ENCODE assay signal across 12 cellular contexts in the genomic region with DNA sequence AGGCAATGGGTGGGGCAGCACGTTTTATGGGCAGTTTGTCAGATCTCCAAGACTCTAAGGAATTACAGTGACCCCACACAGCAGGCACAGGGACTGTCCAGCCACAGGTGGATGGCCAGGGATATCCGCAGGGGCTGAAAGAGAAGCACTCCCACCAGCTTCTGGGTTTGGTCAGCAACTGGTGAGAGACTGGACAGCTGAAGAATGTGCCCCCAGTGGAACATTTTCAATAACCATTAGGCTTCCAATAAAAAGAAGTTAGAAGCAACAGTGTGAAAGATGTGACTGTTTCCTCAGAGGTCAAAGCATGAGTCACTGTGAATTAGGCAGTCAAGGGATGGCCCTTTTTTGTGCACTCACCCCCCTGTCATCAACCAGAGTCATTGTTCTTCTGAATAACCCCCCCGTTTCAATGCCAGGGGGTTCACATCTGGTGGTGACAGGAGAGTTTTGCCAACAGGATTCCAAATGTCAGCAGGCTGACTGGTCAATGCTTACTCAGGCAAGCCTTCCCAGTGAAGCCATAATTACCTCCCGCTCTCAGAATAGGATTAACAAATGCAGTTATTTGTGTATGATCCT.
DNase-seq lines count a peak whose midpoint lies in the region; TF ChIP-seq lines count a peak whose summit lies in the region.
"Had no signal": no experiment of that assay in that cellular context is flagged by ENCODE, and none has a peak within 500 bp of the region (broad histone marks: within the 10 kb centered on the region; RNA-seq: fewer than 3 reads in every experiment).

No MANE protein-coding gene starts in this region.

- H3K4me3 ChIP-seq in choroid plexus epithelial cell (ENCODE audit: low read depth, low read length), result no peak overlapping the region
- H3K4me3 ChIP-seq: thoracic aorta had no signal

- DNase-seq in C1 segment of cervical spinal cord (lab: John Stamatoyannopoulos, UW), result peak in 8 of 14 donors; percentile 24 to 79 (median 58)
- peak; percentile 96 for DNase-seq in LHCN-M2 (ENCODE audit: low read depth)
- DNase-seq in choroid plexus epithelial cell (ENCODE audit: low read depth), result peak; percentile 15
- peak; percentile 11 to 85 for DNase-seq in lung microvascular endothelial cell (ENCODE audit: low read depth in 2 of 2)
- DNase-seq in GM19240 (ENCODE audit: insufficient read length, low spot score), result no peak
- DNase-seq in central memory CD4-positive, alpha-beta T cell, result no peak
- DNase-seq in activated CD8-positive, alpha-beta memory T cell treated with anti-CD3 and anti-CD28 coated beads, Interleukin-2, amount 50 U/mL, for 4 hours, result no peak
- no peak for DNase-seq in 8988T
- DNase-seq: activated CD4-positive, alpha-beta T cell treated with anti-CD3 and anti-CD28 coated beads, Interleukin-2, amount 10 ng/mL, durations not matched to agents 24 days and 14 days; glutamatergic neuron; NCI-H1092 had no signal

- TF ChIP-seq CTCF in choroid plexus epithelial cell (conservative IDR thresholded peaks at IDR 0.05; ENCODE audit: low read depth, low read length), result no peak

Comparison
In these comparisons a context has a peak if more than half of its experiments do, and no peak if none do; other contexts are left out.
1. DNase-seq: peak in C1 segment of cervical spinal cord (8 of 14), LHCN-M2 (single experiment), choroid plexus epithelial cell (single experiment) and lung microvascular endothelial cell (2 of 2); none in GM19240 (single experiment), central memory CD4-positive, alpha-beta T cell (single experiment), activated CD8-positive, alpha-beta memory T cell treated with anti-CD3 and anti-CD28 coated beads, Interleukin-2, amount 50 U/mL, for 4 hours (single experiment) and 8988T (single experiment).